21 cellular contexts compared by ENCODE assay signal in the genomic region with DNA sequence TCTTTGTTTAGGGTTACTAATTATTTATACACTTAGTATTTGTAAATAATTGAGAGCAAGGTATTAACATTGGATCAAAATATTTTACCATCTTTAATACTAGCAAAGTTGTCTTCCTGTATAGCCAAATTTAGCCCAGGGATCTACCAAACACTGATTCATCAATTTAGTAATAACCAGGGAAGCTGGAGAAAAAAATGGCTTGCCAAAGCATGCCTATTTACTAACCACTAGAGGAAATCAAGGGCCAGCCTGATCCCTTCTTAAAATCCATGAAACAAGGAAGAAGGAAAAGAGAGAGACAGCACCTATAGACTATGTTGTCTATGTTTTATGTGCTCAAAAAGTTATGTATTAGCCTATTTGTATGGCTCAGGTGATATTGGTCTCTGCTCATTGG.
"Had no signal": no experiment of that assay in that cellular context is flagged by ENCODE, and none has a peak within 500 bp of the region (broad histone marks: within the 10 kb centered on the region; RNA-seq: fewer than 3 reads in every experiment).

No MANE protein-coding gene starts in this region.

- ATAC-seq: activated T-cell treated with anti-CD3 and anti-CD28 coated beads, Interleukin-2, amount 50 U/mL, for 72 hours; left lobe of liver had no signal

- H3K27me3 ChIP-seq: brain microvascular endothelial cell, esophagus muscularis mucosa, thyroid gland, uterus had no signal

- H3K36me3 ChIP-seq: brain microvascular endothelial cell, esophagus muscularis mucosa, thyroid gland, uterus, WERI-Rb-1 had no signal

- H3K4me3 ChIP-seq: esophagus muscularis mucosa, thyroid gland, uterus had no signal

- H3K27ac ChIP-seq: brain microvascular endothelial cell, esophagus muscularis mucosa, thyroid gland, uterus, WERI-Rb-1 had no signal

- DNase-seq: activated CD4-positive, alpha-beta T cell treated with anti-CD3 and anti-CD28 coated beads for 1 hour; activated CD8-positive, alpha-beta memory T cell treated with anti-CD3 and anti-CD28 coated beads for 24 hours; activated CD8-positive, alpha-beta memory T cell treated with anti-CD3 and anti-CD28 coated beads, Interleukin-2, amount 50 U/mL, for 48 hours; activated effector memory CD4-positive, alpha-beta T cell treated with anti-CD3 and anti-CD28 coated beads, Interleukin-2, amount 50 U/mL, for 16 hours; activated naive CD4-positive, alpha-beta T cell treated with anti-CD3 and anti-CD28 coated beads, Interleukin-2, amount 50 U/mL, for 16 hours; activated T-cell treated with anti-CD3 and anti-CD28 coated beads, Interleukin-2, amount 50 U/mL, for 72 hours; aorta; brain microvascular endothelial cell; effector CD4-positive, alpha-beta T cell; foreskin fibroblast; glutamatergic neuron; hippocampal formation; islet precursor cell; stimulated activated CD4-positive, alpha-beta T cell treated with anti-CD3 and anti-CD28 coated beads, Interleukin-12 subunit alpha, Interleukin-12 subunit beta, amount 100 ng/mL, for 4 hours; stimulated activated CD4-positive, alpha-beta T cell treated with anti-CD3 and anti-CD28 coated beads, Interleukin-2, amount 100 ng/mL, for 24 hours; stimulated activated naive CD4-positive, alpha-beta T cell treated with Interleukin-2 at 50 U/mL for 16 hours; thyroid gland; uterus; WERI-Rb-1 had no signal

- H3K9me3 ChIP-seq: esophagus muscularis mucosa, uterus had no signal

- H3K4me1 ChIP-seq: esophagus muscularis mucosa, thyroid gland, uterus had no signal
